Comparison of ENCODE assay signal across 9 cellular contexts in the genomic region with DNA sequence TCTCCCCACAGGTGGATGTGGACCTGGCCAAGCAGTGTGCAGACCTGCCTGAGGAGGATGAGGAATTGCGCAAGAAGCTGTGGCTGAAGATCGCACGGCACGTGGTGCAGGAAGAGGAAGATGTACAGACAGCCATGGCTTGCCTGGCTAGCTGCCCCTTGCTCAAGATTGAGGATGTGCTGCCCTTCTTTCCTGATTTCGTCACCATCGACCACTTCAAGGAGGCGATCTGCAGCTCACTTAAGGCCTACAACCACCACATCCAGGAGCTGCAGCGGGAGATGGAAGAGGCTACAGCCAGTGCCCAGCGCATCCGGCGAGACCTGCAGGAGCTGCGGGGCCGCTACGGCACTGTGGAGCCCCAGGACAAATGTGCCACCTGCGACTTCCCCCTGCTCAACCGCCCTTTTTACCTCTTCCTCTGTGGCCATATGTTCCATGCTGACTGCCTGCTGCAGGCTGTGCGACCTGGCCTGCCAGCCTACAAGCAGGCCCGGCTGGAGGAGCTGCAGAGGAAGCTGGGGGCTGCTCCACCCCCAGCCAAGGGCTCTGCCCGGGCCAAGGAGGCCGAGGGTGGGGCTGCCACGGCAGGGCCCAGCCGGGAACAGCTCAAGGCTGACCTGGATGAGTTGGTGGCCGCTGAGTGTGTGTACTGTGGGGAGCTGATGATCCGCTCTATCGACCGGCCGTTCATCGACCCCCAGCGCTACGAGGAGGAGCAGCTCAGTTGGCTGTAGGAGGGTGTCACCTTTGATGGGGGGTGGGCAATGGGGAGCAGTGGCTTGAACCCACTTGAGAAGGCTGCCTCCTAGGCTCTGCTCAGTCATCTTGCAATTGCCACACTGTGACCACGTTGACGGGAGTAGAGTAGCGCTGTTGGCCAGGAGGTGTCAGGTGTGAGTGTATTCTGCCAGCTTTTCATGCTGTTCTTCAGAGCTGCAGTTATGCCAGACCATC. TPM values are rescaled to one million over a fixed set of nuclear protein-coding genes. Genes with fewer than 3 reads are reported as not detected.
A peak's percentile ranks its signal among the peaks of the same experiment; 100 is the strongest.
DNase-seq lines count a peak whose midpoint lies in the region; ATAC-seq, FAIRE-seq and TF ChIP-seq lines count a peak whose summit lies in the region.
"Had no signal": no experiment of that assay in that cellular context is flagged by ENCODE, and none has a peak within 500 bp of the region (broad histone marks: within the 10 kb centered on the region; RNA-seq: fewer than 3 reads in every experiment).

No MANE protein-coding gene starts in this region.

- H2BK120ac ChIP-seq in mesenchymal stem cell (ENCODE audit: low read depth, low read length), result no peak overlapping the region

- H3K4me2 ChIP-seq in mesenchymal stem cell (ENCODE audit: low read length, poor library complexity, severe bottlenecking), result no peak overlapping the region

- H3K4me3 Mint-ChIP-seq in CD14-positive monocyte, result peak overlapping the region; percentile 59 to 83
- no peak overlapping the region for H3K4me3 Mint-ChIP-seq in chondrocyte (ENCODE audit: unreplicated experiment)

- H3K27ac Mint-ChIP-seq in CD14-positive monocyte (peak overlapping the region; percentile 85 to 95 (median 93)), chondrocyte (ENCODE audit: unreplicated experiment) (peak overlapping the region; percentile 27)

- no peaks in the 10 kb centered on the region for H3K9me3 ChIP-seq in mesenchymal stem cell (ENCODE audit: control insufficient read depth, low read length)

- H3K4me3 ChIP-seq in NB4 (ENCODE audit: low read depth, low read length), result peak overlapping the region; percentile 59
- H3K4me3 ChIP-seq in mesenchymal stem cell (ENCODE audit: insufficient read depth in 1 of 2, low read depth in 1 of 2, low read length in 2 of 2), result no peak overlapping the region

- no peaks in the 10 kb centered on the region for H3K9me3 Mint-ChIP-seq in CD14-positive monocyte
- H3K9me3 Mint-ChIP-seq in chondrocyte (ENCODE audit: low read depth), result no peaks in the 10 kb centered on the region

- ATAC-seq in GM18861 (IDR thresholded peaks at IDR 0.05; ENCODE audit: unreplicated experiment), result no peak

- H3K14ac ChIP-seq in mesenchymal stem cell (ENCODE audit: low read length in 2 of 2), result no peak overlapping the region

- H3K36me3 Mint-ChIP-seq in CD14-positive monocyte (peaks cover 41 to 60% of the 10 kb centered on the region in 2 donors), chondrocyte (ENCODE audit: low read depth) (peaks cover 23% of the 10 kb centered on the region)

- H3K27me3 Mint-ChIP-seq in CD14-positive monocyte (ENCODE audit: low read depth in 3 of 3), result peaks cover 0 to 4% (median 0%) of the 10 kb centered on the region in 3 donors
- H3K27me3 Mint-ChIP-seq in chondrocyte (ENCODE audit: low read depth), result no peaks in the 10 kb centered on the region

- no peak overlapping the region for H4K8ac ChIP-seq in mesenchymal stem cell (ENCODE audit: low read length)

- 93% methylated on average over 33 of the region's 33 CpGs for WGBS in mesenchymal stem cell

- peak; percentile 15 for TF ChIP-seq POLR2A in NB4 (IDR thresholded peaks at IDR 0.05; ENCODE audit: extremely low read depth, insufficient read length)

- DNase-seq in CD14-positive monocyte (ENCODE audit: low spot score) (peak; percentile 89), NB4 (ENCODE audit: low read depth) (peak; percentile 99), chondrocyte (ENCODE audit: low spot score) (peak; percentile 87), mesenchymal stem cell (peak; percentile 57), HTR-8/SVneo (ENCODE audit: insufficient read length, low spot score) (no peak), inferior parietal cortex (ENCODE audit: extremely low spot score) (no peak), dermis blood vessel endothelial cell (no peak)

- H2BK5ac ChIP-seq in mesenchymal stem cell (ENCODE audit: low read depth, low read length, poor library complexity, severe bottlenecking), result no peak overlapping the region

- H2AK5ac ChIP-seq in mesenchymal stem cell (ENCODE audit: low read length, severe bottlenecking), result no peak overlapping the region

- no peak overlapping the region for H3K4ac ChIP-seq in mesenchymal stem cell (ENCODE audit: low read depth in 1 of 2, low read length in 2 of 2)

- peak overlapping the region in 1 of 2 experiments; percentile 48 for H3K18ac ChIP-seq in mesenchymal stem cell (ENCODE audit: low read depth in 1 of 2, low read length in 2 of 2)

- no peak overlapping the region for H3K27ac ChIP-seq in mesenchymal stem cell (ENCODE audit: low read length, poor library complexity, severe bottlenecking)
- H3K27ac ChIP-seq: parathyroid adenoma had no signal

- intact Hi-C loops in CD14-positive monocyte (cut with micrococcal nuclease), result loop anchor here (5.0 to 10.0 kb wide), 4 partner anchors 148 to 429 kb away; partner anchors contain the start of genes INO80 (in 1 of the 2), NUSAP1 (in 1 of the 2), OIP5 (in 1 of the 2) and RMDN3 (in 1 of the 2)

- no peak overlapping the region for H3K23ac ChIP-seq in mesenchymal stem cell (ENCODE audit: low read length in 2 of 2)

- TF ChIP-seq CTCF in CD14-positive monocyte (IDR thresholded peaks at IDR 0.05), result no peak
- no peak for TF ChIP-seq CTCF in NB4 (IDR thresholded peaks at IDR 0.05; ENCODE audit: low read depth, low read length)
- TF ChIP-seq CTCF in chondrocyte (IDR thresholded peaks at IDR 0.05), result no peak

- H3K9ac ChIP-seq in mesenchymal stem cell (ENCODE audit: low read length), result no peak overlapping the region
- H3K9ac ChIP-seq: parathyroid adenoma had no signal

- peaks cover 22% of the 10 kb centered on the region for H3K79me1 ChIP-seq in mesenchymal stem cell (replicated peaks; ENCODE audit: low read length, poor library complexity, severe bottlenecking)

- no peak overlapping the region for H2BK12ac ChIP-seq in mesenchymal stem cell (ENCODE audit: low read length in 2 of 2)

- H2AFZ ChIP-seq in mesenchymal stem cell (ENCODE audit: low read depth, low read length), result no peak overlapping the region
- H2AFZ ChIP-seq: parathyroid adenoma had no signal

- no peak for FAIRE-seq in HTR-8/SVneo (lab: Jason Lieb, UNC)

- H4K91ac ChIP-seq in mesenchymal stem cell (ENCODE audit: low read length), result peak overlapping the region; percentile 10

- H3K4me1 Mint-ChIP-seq in CD14-positive monocyte, result peaks cover 65% of the 10 kb centered on the region
- peaks cover 26% of the 10 kb centered on the region for H3K4me1 Mint-ChIP-seq in chondrocyte (ENCODE audit: low read depth)

- no peak overlapping the region for H2BK15ac ChIP-seq in mesenchymal stem cell (ENCODE audit: low read depth, poor library complexity, severe bottlenecking)

- peaks cover 33% of the 10 kb centered on the region for H3K4me1 ChIP-seq in mesenchymal stem cell (ENCODE audit: control insufficient read depth, insufficient read depth, low read depth, low read length)
- H3K4me1 ChIP-seq: parathyroid adenoma had no signal

- no peaks in the 10 kb centered on the region for H3K27me3 ChIP-seq in mesenchymal stem cell (ENCODE audit: control insufficient read depth in 1 of 2, insufficient read depth in 1 of 2, low read length in 2 of 2)

- H3K36me3 ChIP-seq in mesenchymal stem cell (ENCODE audit: control insufficient read depth in 1 of 2, insufficient read depth in 2 of 2, low read depth in 1 of 2, low read length in 2 of 2), result peaks cover 52 to 58% of the 10 kb centered on the region in 2 experiments

RNA-seq across cellular contexts. Expression of gene VPS18, which starts 8.6 kb away (rescaled TPM):
- 10 to 100 TPM; 21.8 to 22.8 TPM for polyA plus RNA-seq in CD14-positive monocyte
- total RNA-seq in chondrocyte (29.4 to 35.6 TPM (median 33.0 TPM) in 3 replicates), dermis blood vessel endothelial cell (64.1 and 67.2 TPM in 2 replicates)
- 30.6 TPM for polyA plus RNA-seq in mesenchymal stem cell (2013, experiment 1 of 2)
- 29.8 TPM for polyA plus RNA-seq in mesenchymal stem cell (2013, experiment 2 of 2)

RNA-seq across cellular contexts. Expression of gene DLL4, which starts 26.3 kb away (rescaled TPM):
- not detected for polyA plus RNA-seq in CD14-positive monocyte
- 0.36 to 0.45 TPM in 2 of 3 replicates, not detected in the other for total RNA-seq in chondrocyte
- 25.3 TPM for polyA plus RNA-seq in mesenchymal stem cell (2013, experiment 1 of 2)
- 25.3 TPM for polyA plus RNA-seq in mesenchymal stem cell (2013, experiment 2 of 2)
- total RNA-seq in dermis blood vessel endothelial cell, result 128 and 158 TPM in 2 replicates

RNA-seq across cellular contexts. Expression of gene RHOV, which starts 28.8 kb away (rescaled TPM):
- not detected for polyA plus RNA-seq in CD14-positive monocyte
- total RNA-seq in chondrocyte (0.12 to 0.31 TPM in 2 of 3 replicates, not detected in the other), dermis blood vessel endothelial cell (0.17 TPM in 1 of 2 replicates, not detected in the other)
- polyA plus RNA-seq in mesenchymal stem cell (2013, experiment 1 of 2), result 0.06 TPM
- 0.04 TPM for polyA plus RNA-seq in mesenchymal stem cell (2013, experiment 2 of 2)

RNA-seq across cellular contexts. Expression of gene CHAC1, which starts 50.4 kb away (rescaled TPM):
- not detected for polyA plus RNA-seq in CD14-positive monocyte
- total RNA-seq in chondrocyte (2.8 to 78.5 TPM (median 77.6 TPM) in 3 replicates), dermis blood vessel endothelial cell (2.2 and 2.9 TPM in 2 replicates)
- polyA plus RNA-seq in mesenchymal stem cell (2013, experiment 1 of 2), result 88.1 TPM
- 81.3 TPM for polyA plus RNA-seq in mesenchymal stem cell (2013, experiment 2 of 2)

RNA-seq across cellular contexts. Expression of gene SPINT1, which starts 59.0 kb away (rescaled TPM):
- 10 to 100 TPM; 17.1 to 21.5 TPM for polyA plus RNA-seq in CD14-positive monocyte
- total RNA-seq in chondrocyte (0.87 to 2.0 TPM (median 0.87 TPM) in 3 replicates), dermis blood vessel endothelial cell (1.2 and 3.7 TPM in 2 replicates)
- 2.3 TPM for polyA plus RNA-seq in mesenchymal stem cell (2013, experiment 1 of 2)
- 1.7 TPM for polyA plus RNA-seq in mesenchymal stem cell (2013, experiment 2 of 2)

Comparison
In these comparisons a context has a peak if more than half of its experiments do, and no peak if none do; other contexts are left out.
1. DNase-seq: peak in CD14-positive monocyte (single experiment), NB4 (single experiment), chondrocyte (single experiment) and mesenchymal stem cell (single experiment); none in HTR-8/SVneo (single experiment), inferior parietal cortex (single experiment) and dermis blood vessel endothelial cell (single experiment).
2. RNA of gene DLL4, which starts 26.3 kb away (total RNA-seq): 128 to 158 TPM in dermis blood vessel endothelial cell; 0.36 to 0.45 TPM in chondrocyte; every median in the first group is over 10 times any median in the second.